Comparison of ENCODE assay signal across 9 cellular contexts in genomic region chr1:38009088-38009840, GRCh38. TPM values are rescaled to one million over a fixed set of nuclear protein-coding genes. Genes with fewer than 3 reads are reported as not detected.
A peak's percentile ranks its signal among the peaks of the same experiment; 100 is the strongest.
DNase-seq lines count a peak whose midpoint lies in the region; ATAC-seq and TF ChIP-seq lines count a peak whose summit lies in the region.
"Had no signal": no experiment of that assay in that cellular context is flagged by ENCODE, and none has a peak within 500 bp of the region (broad histone marks: within the 10 kb centered on the region; RNA-seq: fewer than 3 reads in every experiment).

No MANE protein-coding gene starts in this region.

- H3K4me3 ChIP-seq in mucosa of rectum (ENCODE audit: low read length in 2 of 2): no peak overlapping the region
- H3K4me3 ChIP-seq: adrenal gland had no signal

- ATAC-seq in CD4-positive, alpha-beta T cell (ENCODE audit: poor library complexity): peak; percentile 19
- ATAC-seq in GM19463 (IDR thresholded peaks at IDR 0.05; ENCODE audit: unreplicated experiment) (no peak), GM21390 (IDR thresholded peaks at IDR 0.05; ENCODE audit: unreplicated experiment) (no peak)

- H3K4me1 Mint-ChIP-seq in CD4-positive, alpha-beta T cell (ENCODE audit: low read depth): peaks cover 39% of the 10 kb centered on the region
- H3K4me1 Mint-ChIP-seq in activated naive CD8-positive, alpha-beta T cell (ENCODE audit: low read depth): peaks cover 50% of the 10 kb centered on the region

- H3K9me3 ChIP-seq in CD4-positive, alpha-beta T cell (ENCODE audit: control insufficient read depth, low read length): no peaks in the 10 kb centered on the region
- H3K9me3 ChIP-seq in mucosa of rectum (ENCODE audit: control insufficient read depth in 2 of 2, low read length in 2 of 2): no peaks in the 10 kb centered on the region
- H3K9me3 ChIP-seq: adrenal gland had no signal

- intact Hi-C loops in CD4-positive, alpha-beta T cell (cut with DNase I, micrococcal nuclease): no loop called here

- TF ChIP-seq CTCF in CD4-positive, alpha-beta T cell (IDR thresholded peaks at IDR 0.05): no peak

- H3K27ac ChIP-seq in CD4-positive, alpha-beta T cell (ENCODE audit: low read depth, low read length): no peak overlapping the region
- H3K27ac ChIP-seq in mucosa of rectum (ENCODE audit: low read depth in 2 of 2, low read length in 2 of 2): peak overlapping the region; percentile 22 to 24

- H3K4me1 ChIP-seq in mucosa of rectum (ENCODE audit: control insufficient read depth in 2 of 2, insufficient read depth in 2 of 2, low read length in 2 of 2): peaks cover 15 to 20% of the 10 kb centered on the region in 2 donors

- CTCF ChIA-PET in CD4-positive, alpha-beta T cell (lab: Charles Lee): interaction anchor here (2.5 kb wide), 1 partner anchor 19 kb away, joined by 6 read pairs; the partner anchor contains the start of gene SF3A3

- H3K9ac ChIP-seq in mucosa of rectum (ENCODE audit: low read depth in 1 of 2, low read length in 2 of 2): no peak overlapping the region

- no peaks in the 10 kb centered on the region for H3K27me3 Mint-ChIP-seq in CD4-positive, alpha-beta T cell
- no peaks in the 10 kb centered on the region for H3K27me3 Mint-ChIP-seq in activated naive CD8-positive, alpha-beta T cell

- no peaks in the 10 kb centered on the region for H3K9me3 Mint-ChIP-seq in CD4-positive, alpha-beta T cell
- no peaks in the 10 kb centered on the region for H3K9me3 Mint-ChIP-seq in activated naive CD8-positive, alpha-beta T cell (ENCODE audit: low read depth)

- no peaks in the 10 kb centered on the region for H3K27me3 ChIP-seq in CD4-positive, alpha-beta T cell (ENCODE audit: control insufficient read depth, insufficient read depth, low read length)
- H3K27me3 ChIP-seq in mucosa of rectum (ENCODE audit: control insufficient read depth in 2 of 2, insufficient read depth in 2 of 2, low read length in 2 of 2): peaks cover 0 to 6% of the 10 kb centered on the region in 2 donors
- H3K27me3 ChIP-seq: adrenal gland had no signal

- DNase-seq in CD4-positive, alpha-beta T cell: peak in 4 of 10 experiments; percentile 26 to 31 (median 28)
- peak; percentile 2 for DNase-seq in NCI-H146 treated with DMSO at 0.1 percent for 48 hours (lab: John Stamatoyannopoulos, UW; ENCODE audit: unreplicated experiment)
- DNase-seq in NCI-H69 (lab: John Stamatoyannopoulos, UW): no peak
- DNase-seq in DMS114 treated with DMSO at 0.1 percent for 48 hours (lab: John Stamatoyannopoulos, UW; ENCODE audit: unreplicated experiment): no peak

- H3K36me3 Mint-ChIP-seq in CD4-positive, alpha-beta T cell (ENCODE audit: low read depth): peaks cover 17% of the 10 kb centered on the region
- peaks cover 4% of the 10 kb centered on the region for H3K36me3 Mint-ChIP-seq in activated naive CD8-positive, alpha-beta T cell

- peak overlapping the region; percentile 58 for H3K4me3 Mint-ChIP-seq in CD4-positive, alpha-beta T cell
- peak overlapping the region; percentile 64 for H3K4me3 Mint-ChIP-seq in activated naive CD8-positive, alpha-beta T cell

- H3K27ac Mint-ChIP-seq in CD4-positive, alpha-beta T cell: peak overlapping the region; percentile 30
- peak overlapping the region; percentile 98 for H3K27ac Mint-ChIP-seq in activated naive CD8-positive, alpha-beta T cell

- POLR2A ChIA-PET in CD4-positive, alpha-beta T cell (lab: Charles Lee): no interaction called here

- no peaks in the 10 kb centered on the region for H3K36me3 ChIP-seq in mucosa of rectum (ENCODE audit: control insufficient read depth in 2 of 2, insufficient read depth in 2 of 2, low read length in 2 of 2)
- H3K36me3 ChIP-seq: adrenal gland had no signal

RNA-seq across cellular contexts. Expression of gene UTP11, which starts 3.3 kb away (rescaled TPM):
- 1 to 10 TPM; 8.7 to 9.4 TPM for total RNA-seq in CD4-positive, alpha-beta T cell

RNA-seq across cellular contexts. Expression of gene FHL3, which starts 4.0 kb away (rescaled TPM):
- total RNA-seq in CD4-positive, alpha-beta T cell: 1 to 10 TPM; 3.4 to 3.7 TPM

RNA-seq across cellular contexts. Expression of gene SF3A3, which starts 19.4 kb away (rescaled TPM):
- total RNA-seq in CD4-positive, alpha-beta T cell: 10 to 100 TPM; 40.5 to 42.5 TPM

RNA-seq across cellular contexts. Expression of gene POU3F1, which starts 37.3 kb away (rescaled TPM):
- total RNA-seq in CD4-positive, alpha-beta T cell: under 1 TPM; 0.22 to 0.27 TPM
